9 cellular contexts compared by ENCODE assay signal in genomic region chr10:20745556-20745955, GRCh38.
"Had no signal": no experiment of that assay in that cellular context is flagged by ENCODE, and none has a peak within 500 bp of the region (broad histone marks: within the 10 kb centered on the region; RNA-seq: fewer than 3 reads in every experiment).

No MANE protein-coding gene starts in this region.

- H3K4me1 ChIP-seq: HAP-1 had no signal

- H3K9me3 ChIP-seq: HAP-1 had no signal

- FAIRE-seq: HTR-8/SVneo, K562 had no signal

- H3K4me3 ChIP-seq: GM23248, HAP-1, K562 had no signal

- DNase-seq: GM23248, GOT3, H7, HFFc6, IMR-90 had no signal

- H3K27ac ChIP-seq: GM23248 had no signal

- H3K9ac ChIP-seq: GM23248 had no signal

- H3K36me3 ChIP-seq: HAP-1 had no signal

- ATAC-seq: HCT116, K562 had no signal
